In genomic region chr7:27196287-27196739, GRCh38 we compare ENCODE assay signal across 8 cellular contexts. TPM values are rescaled to one million over a fixed set of nuclear protein-coding genes. Genes with fewer than 3 reads are reported as not detected.
A peak's percentile ranks its signal among the peaks of the same experiment; 100 is the strongest.
DNase-seq lines count a peak whose midpoint lies in the region; ATAC-seq and TF ChIP-seq lines count a peak whose summit lies in the region.

No MANE protein-coding gene starts in this region.

- H3K27me3 ChIP-seq in adrenal gland = peaks cover 96% of the 10 kb centered on the region

- peak in 1 of 2 donors; percentile 16 for ATAC-seq in left cardiac atrium
- ATAC-seq in sciatic nerve = no peak
- ATAC-seq in GM21825 (IDR thresholded peaks at IDR 0.05; ENCODE audit: unreplicated experiment) = no peak
- ATAC-seq in HG03378 (IDR thresholded peaks at IDR 0.05; ENCODE audit: unreplicated experiment) = no peak

- no peak overlapping the region for H3K27ac ChIP-seq in adrenal gland

- H3K36me3 ChIP-seq in adrenal gland (replicated peaks in 1 of 2) = no peaks in the 10 kb centered on the region

- TF ChIP-seq CTCF in NB4 (IDR thresholded peaks at IDR 0.05; ENCODE audit: low read depth, low read length) = peak; percentile 83
- TF ChIP-seq CTCF in adrenal gland (IDR thresholded peaks at IDR 0.05) = peak; percentile 56 to 83 (median 74)

- H3K4me3 ChIP-seq in NB4 (ENCODE audit: low read depth, low read length) (peak overlapping the region; percentile 82), adrenal gland (no peak overlapping the region)

- no peaks in the 10 kb centered on the region for H3K9me3 ChIP-seq in adrenal gland (replicated peaks in 1 of 3)

- intact Hi-C loops in adrenal gland (cut with DNase I) = loop anchor here in 1 of 2 donors (10.0 kb wide), 3 partner anchors 728 to 898 kb away; no protein-coding TSS in a partner anchor
- intact Hi-C loops in left cardiac atrium (cut with DNase I) = loop anchor here (2.0 to 10.0 kb wide), 5 partner anchors 578 to 900 kb away; no protein-coding TSS in a partner anchor
- intact Hi-C loops in sciatic nerve (cut with DNase I) = loop anchor here (10.0 kb wide), 1 partner anchor 828 kb away; no protein-coding TSS in a partner anchor

- peaks cover 9 to 23% of the 10 kb centered on the region in 2 donors for H3K4me1 ChIP-seq in adrenal gland (replicated peaks in 1 of 2)

- peak; percentile 80 for DNase-seq in Daoy (ENCODE audit: low read depth)
- peak; percentile 94 for DNase-seq in NB4 (ENCODE audit: low read depth)
- peak; percentile 78 for DNase-seq in T follicular helper cell (ENCODE audit: low read depth)
- DNase-seq in adrenal gland = peak; percentile 73 to 94 (median 81)
- DNase-seq in left cardiac atrium = peak; percentile 84
- peak; percentile 93 for DNase-seq in sciatic nerve (ENCODE audit: low spot score)

- WGBS in adrenal gland, 4 donors = 2 to 7% (median 3%) methylated on average over 6 of the region's 6 CpGs

- TF ChIP-seq POLR2A in NB4 (IDR thresholded peaks at IDR 0.05; ENCODE audit: extremely low read depth, insufficient read length) (no peak), adrenal gland (IDR thresholded peaks at IDR 0.05) (no peak)

RNA-seq across cellular contexts. Expression of gene HOXA13, which starts 3.6 kb away (rescaled TPM):
- total RNA-seq in Daoy (2014; rRNA removed; shearing (Covaris generic)) = 0.86 and 1.3 TPM in 2 replicates
- total RNA-seq in adrenal gland = 1 to 10 TPM in 1 of 8 donors, under 1 TPM in 7; 0.19 to 1.4 (median 0.62) TPM
- 1 to 10 TPM in 1 of 3 donors, under 1 TPM in 2; 0.17 to 1.1 (median 0.24) TPM for polyA plus RNA-seq in adrenal gland
- total RNA-seq in left cardiac atrium = not detected
- 0.18 TPM for total RNA-seq in sciatic nerve

RNA-seq across cellular contexts. Expression of gene HOXA11, which starts 11.3 kb away (rescaled TPM):
- total RNA-seq in Daoy (2014; rRNA removed; shearing (Covaris generic)) = 7.7 and 8.2 TPM in 2 replicates
- total RNA-seq in adrenal gland (1 to 10 TPM in 5 of 8 donors, under 1 TPM in 2, not detected in 1; 0.13 to 2.4 (median 1.2) TPM), left cardiac atrium (not detected), sciatic nerve (1.3 TPM)
- 1 to 10 TPM in 1 of 3 donors, under 1 TPM in 2; 0.20 to 3.0 (median 0.40) TPM for polyA plus RNA-seq in adrenal gland

RNA-seq across cellular contexts. Expression of gene HOXA10, which starts 22.2 kb away (rescaled TPM):
- total RNA-seq in Daoy (2014; rRNA removed; shearing (Covaris generic)) = 12.3 and 31.2 TPM in 2 replicates
- 10 to 100 TPM in 6 of 8 donors, 1 to 10 TPM in 2; 7.8 to 14.7 (median 12.2) TPM for total RNA-seq in adrenal gland
- 10 to 100 TPM in 1 of 3 donors, 1 to 10 TPM in 2; 3.8 to 14.1 (median 4.2) TPM for polyA plus RNA-seq in adrenal gland
- total RNA-seq in left cardiac atrium = under 1 TPM; 0.10 to 0.21 TPM
- total RNA-seq in sciatic nerve = 11.2 TPM

RNA-seq across cellular contexts. Expression of gene HOXA9, which starts 31.0 kb away (rescaled TPM):
- 1.8 TPM in 1 of 2 replicates, not detected in the other for total RNA-seq in Daoy (2014; rRNA removed; shearing (Covaris generic))
- total RNA-seq in adrenal gland (10 to 100 TPM in 6 of 8 donors, 1 to 10 TPM in 2; 7.7 to 20.1 (median 12.6) TPM), left cardiac atrium (not detected), sciatic nerve (7.1 TPM)
- 10 to 100 TPM in 1 of 3 donors, 1 to 10 TPM in 2; 2.7 to 26.7 (median 4.4) TPM for polyA plus RNA-seq in adrenal gland

RNA-seq across cellular contexts. Expression of gene HOXA7, which starts 39.8 kb away (rescaled TPM):
- total RNA-seq in Daoy (2014; rRNA removed; shearing (Covaris generic)) = 21.7 and 24.4 TPM in 2 replicates
- 10 to 100 TPM; 21.3 to 39.1 (median 24.9) TPM for total RNA-seq in adrenal gland
- polyA plus RNA-seq in adrenal gland = 10 to 100 TPM in 2 of 3 donors, 1 to 10 TPM in 1; 9.7 to 25.3 (median 12.4) TPM
- total RNA-seq in left cardiac atrium = under 1 TPM; 0.12 to 0.39 TPM
- total RNA-seq in sciatic nerve = 6.2 TPM

Comparison
In these comparisons a context has a peak if more than half of its experiments do, and no peak if none do; other contexts are left out.
1. RNA of gene HOXA10, which starts 22.2 kb away (total RNA-seq): 12.3 to 31.2 TPM in Daoy, 7.8 to 14.7 TPM in adrenal gland and 11.2 TPM in sciatic nerve (single experiment); 0.10 to 0.21 TPM in left cardiac atrium; every median in the first group is over 4 times any median in the second.
2. Peak in every context shown above with its lines, with median percentiles within 50 percentile points of each other: DNase-seq.